29 cellular contexts compared by ENCODE assay signal in the genomic region with DNA sequence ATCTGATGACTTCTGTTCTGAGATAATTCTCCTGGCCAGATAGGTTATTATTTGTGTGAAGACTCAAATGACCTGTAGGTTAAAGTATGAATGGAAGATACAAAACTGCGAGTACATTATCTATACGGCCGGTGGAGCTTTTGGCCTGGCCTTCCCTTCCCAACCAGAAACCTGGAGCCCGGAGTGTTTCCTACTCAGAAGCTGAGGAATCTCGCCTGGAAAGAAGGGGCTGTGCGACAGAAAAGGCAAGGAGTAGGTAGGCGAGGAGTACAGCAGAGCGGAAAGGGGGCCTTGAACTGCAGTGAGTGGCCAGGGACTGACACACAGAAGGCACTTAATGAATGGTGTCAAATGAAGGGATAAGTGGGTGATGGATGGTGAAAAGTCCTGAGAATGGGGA. TPM values are rescaled to one million over a fixed set of nuclear protein-coding genes. Genes with fewer than 3 reads are reported as not detected.
"Had no signal": no experiment of that assay in that cellular context is flagged by ENCODE, and none has a peak within 500 bp of the region (broad histone marks: within the 10 kb centered on the region; RNA-seq: fewer than 3 reads in every experiment).

No MANE protein-coding gene starts in this region.

- H3K36me3 Mint-ChIP-seq: activated naive CD4-positive, alpha-beta T cell treated with anti-CD3 and anti-CD28 coated beads, Interleukin-2, amount 10 ng/mL, durations not matched to agents 7 days and 5 days had no signal

- H3K9me3 ChIP-seq: ascending aorta, body of pancreas, breast epithelium, SJCRH30 had no signal

- H3K4me3 ChIP-seq: ascending aorta, body of pancreas, breast epithelium, K562, SJCRH30, SK-N-MC had no signal

- H3K27me3 ChIP-seq: ascending aorta, body of pancreas, breast epithelium, SJCRH30 had no signal

- DNase-seq: activated CD4-positive, alpha-beta memory T cell treated with anti-CD3 and anti-CD28 coated beads, Interleukin-2, amount 10 ng/mL, durations not matched to agents 7 days and 5 days; activated CD4-positive, alpha-beta T cell treated with anti-CD3 and anti-CD28 coated beads for 1 hour; activated CD4-positive, alpha-beta T cell treated with anti-CD3 and anti-CD28 coated beads for 48 hours; activated CD4-positive, CD25-positive, alpha-beta regulatory T cell; activated effector memory CD4-positive, alpha-beta T cell treated with Interleukin-2 at 50 U/mL for 16 hours; activated naive CD4-positive, alpha-beta T cell treated with anti-CD3 and anti-CD28 coated beads, Interleukin-2, amount 10 ng/mL, durations not matched to agents 7 days and 5 days; activated T-cell treated with anti-CD3 and anti-CD28 coated beads, Interleukin-2, amount 50 U/mL, for 48 hours; amygdala; body of pancreas; NCI-H1092 treated with DMSO at 0.1 percent for 48 hours; NCI-H1417; NCI-H146; NCI-H187 treated with DMSO at 0.1 percent for 48 hours; NCI-H2081 treated with DMSO at 0.1 percent for 48 hours; NCI-H345; NCI-H524 treated with DMSO at 0.1 percent for 48 hours; SHP77; SJCRH30; T1000; WERI-Rb-1 had no signal

- H3K36me3 ChIP-seq: breast epithelium, SJCRH30 had no signal

- H3K27ac ChIP-seq: ascending aorta, body of pancreas, SJCRH30, SK-N-MC, WERI-Rb-1 had no signal

- H3K4me1 ChIP-seq: breast epithelium, SJCRH30 had no signal

- H3K4me3 Mint-ChIP-seq: activated CD4-positive, alpha-beta memory T cell treated with anti-CD3 and anti-CD28 coated beads, Interleukin-2, amount 10 ng/mL, durations not matched to agents 7 days and 5 days; activated naive CD4-positive, alpha-beta T cell treated with anti-CD3 and anti-CD28 coated beads, Interleukin-2, amount 10 ng/mL, durations not matched to agents 7 days and 5 days; activated naive CD8-positive, alpha-beta T cell had no signal

- FAIRE-seq: K562 had no signal

- ATAC-seq: body of pancreas, K562, Panc1 had no signal

- H3K9me3 Mint-ChIP-seq: activated CD4-positive, alpha-beta memory T cell treated with anti-CD3 and anti-CD28 coated beads, Interleukin-2, amount 10 ng/mL, durations not matched to agents 7 days and 5 days; activated naive CD4-positive, alpha-beta T cell treated with anti-CD3 and anti-CD28 coated beads, Interleukin-2, amount 10 ng/mL, durations not matched to agents 7 days and 5 days had no signal

- H3K27ac Mint-ChIP-seq: activated CD4-positive, alpha-beta memory T cell treated with anti-CD3 and anti-CD28 coated beads, Interleukin-2, amount 10 ng/mL, durations not matched to agents 7 days and 5 days; activated naive CD4-positive, alpha-beta T cell treated with anti-CD3 and anti-CD28 coated beads, Interleukin-2, amount 10 ng/mL, durations not matched to agents 7 days and 5 days; activated naive CD8-positive, alpha-beta T cell had no signal

RNA-seq across cellular contexts. Expression of a gene that starts 34.6 kb away (rescaled TPM):
- total RNA-seq: activated CD8-positive, alpha-beta memory T cell treated with anti-CD3 and anti-CD28 coated beads for 36 hours; K562; T-helper 1 cell treated with Interleukin-12 subunit alpha and Interleukin-12 subunit beta and Interleukin-4 antibody, amounts not matched to agents 30 ng/mL and 1 ng/mL, for 36 hours; T-helper 2 cell treated with Interferon-gamma antibody and Interleukin-4, amounts not matched to agents 100 ng/mL and 5 ng/mL, for 36 hours had no signal
